Comparison of ENCODE assay signal across 8 cellular contexts in genomic region chr3:56801597-56802410, GRCh38. TPM values are rescaled to one million over a fixed set of nuclear protein-coding genes. Genes with fewer than 3 reads are reported as not detected.
DNase-seq lines count a peak whose midpoint lies in the region; ATAC-seq, FAIRE-seq and TF ChIP-seq lines count a peak whose summit lies in the region.

Gene ARHGEF3, minus strand, starts transcription at chr3:56801949. Its CDS starts 151 bp downstream, at chr3:56801798.

- H3K9me3 ChIP-seq in endothelial cell of umbilical vein (replicated peaks; ENCODE audit: control insufficient read depth, insufficient read depth, low read length) = no peaks in the 10 kb centered on the region

- dilution Hi-C loops in endothelial cell of umbilical vein (cut with MboI; ENCODE audit: extremely low pct_ligation_motif_present, low sequenced_read_pairs) = no loop called here

- peak within 1 kb of the TSS; percentile 55 for H3K9ac ChIP-seq in endothelial cell of umbilical vein (replicated peaks; ENCODE audit: extremely low read depth, insufficient read depth, low read length)

- peak within 1 kb of the TSS; percentile 31 for H3K27ac ChIP-seq in C4-2B
- H3K27ac ChIP-seq in endothelial cell of umbilical vein (ENCODE audit: insufficient read depth, low read depth, low read length) = peak within 1 kb of the TSS; percentile 7

- no TSS peak for BruUV-seq in endothelial cell of umbilical vein (replicated peaks; lab: Mats Ljungman, UMichigan)

- H2AFZ ChIP-seq in endothelial cell of umbilical vein (ENCODE audit: low read depth, low read length) = peak within 1 kb of the TSS; percentile 86

- no peaks in the 10 kb centered on the region for H3K36me3 ChIP-seq in endothelial cell of umbilical vein (ENCODE audit: control insufficient read depth in 2 of 2, extremely low read depth in 1 of 2, insufficient read depth in 2 of 2, low read length in 2 of 2)

- intact Hi-C loops in endothelial cell of umbilical vein (cut with micrococcal nuclease) = loop anchor here (1.0 to 5.0 kb wide), 4 partner anchors 45 to 185 kb away; no protein-coding TSS in a partner anchor

- POLR2A ChIA-PET in endothelial cell of umbilical vein (lab: Charles Lee) = interaction anchor here (0.6 to 1.1 kb wide), 5 partner anchors 12 to 1088 kb away, joined by 3 to 6 read pairs (median 4); no protein-coding TSS in a partner anchor

- FAIRE-seq in endothelial cell of umbilical vein (lab: Jason Lieb, UNC) = peak; percentile 74

- TF ChIP-seq POLR2A in endothelial cell of umbilical vein (IDR thresholded peaks at IDR 0.05; ENCODE audit: low read depth, low read length) = peak; percentile 90

- TF ChIP-seq CTCF in C4-2B (conservative IDR thresholded peaks at IDR 0.05) = peak; percentile 74
- TF ChIP-seq CTCF in endothelial cell of umbilical vein (IDR thresholded peaks at IDR 0.05; ENCODE audit: extremely low read depth in 1 of 2, insufficient read depth in 1 of 2, low read depth in 1 of 2, low read length in 2 of 2) = peak; percentile 32 to 54

- CTCF ChIA-PET in endothelial cell of umbilical vein (lab: Charles Lee) = interaction anchor here (0.6 to 8.4 kb wide), 21 partner anchors 10 to 1715 kb away, joined by 3 to 249 read pairs (median 4); no protein-coding TSS in a partner anchor

- H4K20me1 ChIP-seq in endothelial cell of umbilical vein (replicated peaks; ENCODE audit: control insufficient read depth, extremely low read depth, insufficient read depth, low read length) = no peaks in the 10 kb centered on the region

- peak; percentile 82 for ATAC-seq in HG03460 (IDR thresholded peaks at IDR 0.05; ENCODE audit: unreplicated experiment)

- H3K79me2 ChIP-seq in endothelial cell of umbilical vein (ENCODE audit: control insufficient read depth, insufficient read depth, low read length) = peaks cover 6% of the 10 kb centered on the region

- peaks cover 2% of the 10 kb centered on the region for H3K9me1 ChIP-seq in endothelial cell of umbilical vein (replicated peaks; ENCODE audit: control insufficient read depth, extremely low read depth, insufficient read depth, low read length)

- H3K27me3 ChIP-seq in endothelial cell of umbilical vein (ENCODE audit: control insufficient read depth in 2 of 2, insufficient read depth in 2 of 2, low read length in 2 of 2) = no peaks in the 10 kb centered on the region

- peak within 1 kb of the TSS; percentile 56 to 82 (median 68) for H3K4me3 ChIP-seq in endothelial cell of umbilical vein (replicated peaks in 1 of 3; ENCODE audit: insufficient read depth in 1 of 3, low read depth in 1 of 3, low read length in 3 of 3)

- H3K4me2 ChIP-seq in endothelial cell of umbilical vein (ENCODE audit: insufficient read depth, low read length) = peak within 1 kb of the TSS; percentile 91

- peak; percentile 79 for DNase-seq in GM19240 (ENCODE audit: insufficient read length, low spot score)
- peak; percentile 74 for DNase-seq in NOMO-1 treated with DMSO at 0.1 percent for 48 hours (lab: John Stamatoyannopoulos, UW; ENCODE audit: unreplicated experiment)
- peak; percentile 93 for DNase-seq in activated CD8-positive, alpha-beta memory T cell treated with anti-CD3 and anti-CD28 coated beads, Interleukin-2, amount 50 U/mL, for 48 hours
- DNase-seq in endothelial cell of umbilical vein (ENCODE audit: low read depth, low spot score) = peak; percentile 90
- DNase-seq in middle frontal gyrus (ENCODE audit: extremely low spot score, low spot score) = peak; percentile 82
- DNase-seq in stimulated activated CD8-positive, alpha-beta memory T cell treated with anti-CD3 and anti-CD28 coated beads, Interleukin-4, amount 100 ng/mL, for 1 hour (ENCODE audit: low read depth in 2 of 2, low spot score in 1 of 2) = peak; percentile 73 to 75

- H3K4me1 ChIP-seq in endothelial cell of umbilical vein (ENCODE audit: control insufficient read depth, extremely low read depth, insufficient read depth, low read length) = peaks cover 27% of the 10 kb centered on the region

TF ChIP-seq in endothelial cell of umbilical vein, 7 proteins besides CTCF, POLR2A, EP300 and RAD21:
- TF ChIP-seq MYC (IDR thresholded peaks at IDR 0.05; ENCODE audit: low read depth, low read length) (peak; percentile 24), MAX (IDR thresholded peaks at IDR 0.05; ENCODE audit: insufficient read depth, insufficient read length) (peak; percentile 82), GATA2 (IDR thresholded peaks at IDR 0.05; ENCODE audit: insufficient read depth, insufficient read length, low read depth, low read length) (no peak), POLR2AphosphoS5 (IDR thresholded peaks at IDR 0.05; ENCODE audit: insufficient read depth, low read depth, low read length) (peak; percentile 78), FOS (IDR thresholded peaks at IDR 0.05; ENCODE audit: borderline replicate concordance, insufficient read depth, low read length) (no peak), EZH2 (IDR thresholded peaks at IDR 0.05; ENCODE audit: borderline replicate concordance, low read depth, low read length, severe bottlenecking) (no peak), JUN (IDR thresholded peaks at IDR 0.05; ENCODE audit: borderline replicate concordance, insufficient read depth, insufficient read length, low read depth) (no peak)
TF ChIP-seq in endothelial cell of umbilical vein: peak in this region for 3.

RNA-seq across cellular contexts. Expression of gene ARHGEF3, which starts in this region (rescaled TPM):
- 11.5 and 16.3 TPM in 2 replicates for total RNA-seq in endothelial cell of umbilical vein
- 6.5 and 6.7 TPM in 2 replicates for polyA plus RNA-seq in endothelial cell of umbilical vein
- 7.6 and 7.7 TPM in 2 replicates for polyA plus RNA-seq in endothelial cell of umbilical vein (2011; cell fraction: cytosol; rRNA removed)
- polyA plus RNA-seq in endothelial cell of umbilical vein (2011; cell fraction: nucleus; rRNA removed) = 10.9 and 11.7 TPM in 2 replicates
- polyA plus RNA-seq in endothelial cell of umbilical vein (2012) = 11.6 and 14.8 TPM in 2 replicates
- 13.4 and 15.2 TPM in 2 replicates for polyA minus RNA-seq in endothelial cell of umbilical vein
- polyA minus RNA-seq in endothelial cell of umbilical vein (2011; cell fraction: cytosol; rRNA and poly(A)+ RNA removed) = 5.9 TPM
- polyA minus RNA-seq in endothelial cell of umbilical vein (2011; cell fraction: nucleus; rRNA and poly(A)+ RNA removed) = 8.1 and 9.1 TPM in 2 replicates

Comparison
In these comparisons a context has a peak if more than half of its experiments do, and no peak if none do; other contexts are left out.
1. Peak in every context shown above with its lines: DNase-seq, ATAC-seq, H3K4me3 ChIP-seq and H3K27ac ChIP-seq.